ENCODE assay signal across 13 cellular contexts in the genomic region with DNA sequence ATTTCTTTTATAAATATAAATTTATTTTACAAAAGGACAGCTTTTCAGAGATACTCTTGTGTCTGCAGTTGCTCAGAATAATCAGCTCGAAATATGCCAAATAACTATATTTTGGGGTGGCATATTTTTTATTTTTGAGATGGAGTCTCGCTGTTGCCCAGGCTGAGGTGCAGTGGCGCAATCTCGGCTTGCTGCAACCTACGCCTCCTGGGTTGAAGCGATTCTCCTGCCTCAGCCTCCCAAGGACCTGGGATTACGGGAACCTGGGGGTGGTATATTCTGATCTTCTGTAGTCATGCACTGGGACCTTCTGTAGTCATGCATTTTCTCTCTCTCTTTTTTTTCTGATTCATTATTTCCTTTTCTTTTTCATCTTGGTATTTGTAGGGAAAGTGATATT.
A peak's percentile ranks its signal among the peaks of the same experiment; 100 is the strongest.
DNase-seq lines count a peak whose midpoint lies in the region; ATAC-seq and TF ChIP-seq lines count a peak whose summit lies in the region.
"Had no signal": no experiment of that assay in that cellular context is flagged by ENCODE, and none has a peak within 500 bp of the region (broad histone marks: within the 10 kb centered on the region; RNA-seq: fewer than 3 reads in every experiment).

No MANE protein-coding gene starts in this region.

- peak; percentile 44 to 48 for DNase-seq in activated CD4-positive, alpha-beta T cell treated with anti-CD3 and anti-CD28 coated beads for 4 hours
- DNase-seq in activated CD4-positive, alpha-beta T cell treated with anti-CD3 and anti-CD28 coated beads, Interleukin-2, amount 50 U/mL, for 1 hour = no peak
- DNase-seq in activated T-helper 1 cell treated with anti-CD3 and anti-CD28 coated beads, Interleukin-12 subunit alpha, Interleukin-12 subunit beta, Interleukin-2, Interleukin-4 antibody, amounts not matched to agents 30 ng/mL and 10 ng/mL and 1 ng/mL, durations not matched to agents 14 hours and 24 hours and 36 hours (ENCODE audit: low spot score) = no peak
- no peak for DNase-seq in naive B cell
- no peak for DNase-seq in dedifferentiated amniotic fluid mesenchymal stem cell (ENCODE audit: extremely low spot score)
- no peak for DNase-seq in progenitor cell of endocrine pancreas (ENCODE audit: low spot score, unreplicated experiment)
- DNase-seq in testis = no peak
- DNase-seq: activated gamma-delta T cell, midbrain, NCI-H1436 treated with DMSO at 0.1 percent for 48 hours had no signal

- H3K36me3 Mint-ChIP-seq in activated T-helper 1 cell treated with anti-CD3 and anti-CD28 coated beads, Interleukin-12 subunit alpha, Interleukin-12 subunit beta, Interleukin-2, Interleukin-4 antibody, amounts not matched to agents 30 ng/mL and 10 ng/mL and 1 ng/mL, durations not matched to agents 14 hours and 24 hours and 36 hours (ENCODE audit: low read depth) = peaks cover 40% of the 10 kb centered on the region
- H3K36me3 Mint-ChIP-seq in naive B cell (peaks cover 3% of the 10 kb centered on the region in 2 donors), progenitor cell of endocrine pancreas (ENCODE audit: insufficient read depth) (no peaks in the 10 kb centered on the region)

- peak overlapping the region; percentile 93 for H3K4me3 Mint-ChIP-seq in activated T-helper 1 cell treated with anti-CD3 and anti-CD28 coated beads, Interleukin-12 subunit alpha, Interleukin-12 subunit beta, Interleukin-2, Interleukin-4 antibody, amounts not matched to agents 30 ng/mL and 10 ng/mL and 1 ng/mL, durations not matched to agents 14 hours and 24 hours and 36 hours
- peak overlapping the region; percentile 86 to 97 (median 94) for H3K4me3 Mint-ChIP-seq in naive B cell
- H3K4me3 Mint-ChIP-seq in progenitor cell of endocrine pancreas (ENCODE audit: low read depth) = no peak overlapping the region

- TF ChIP-seq CTCF in progenitor cell of endocrine pancreas (IDR thresholded peaks at IDR 0.05; ENCODE audit: unreplicated experiment) = no peak
- no peak for TF ChIP-seq CTCF in testis (IDR thresholded peaks at IDR 0.05)

- no peak for ATAC-seq in naive B cell (ENCODE audit: low read depth in 2 of 2)

- no peak overlapping the region for H3K4me3 ChIP-seq in thymus (ENCODE audit: low read length)
- H3K4me3 ChIP-seq in testis = no peak overlapping the region
- H3K4me3 ChIP-seq: prostate gland, suprapubic skin had no signal

- H3K27ac Mint-ChIP-seq in activated T-helper 1 cell treated with anti-CD3 and anti-CD28 coated beads, Interleukin-12 subunit alpha, Interleukin-12 subunit beta, Interleukin-2, Interleukin-4 antibody, amounts not matched to agents 30 ng/mL and 10 ng/mL and 1 ng/mL, durations not matched to agents 14 hours and 24 hours and 36 hours = peak overlapping the region; percentile 96
- H3K27ac Mint-ChIP-seq in naive B cell (peak overlapping the region; percentile 73 to 99 (median 95)), progenitor cell of endocrine pancreas (no peak overlapping the region)

- peaks cover 68% of the 10 kb centered on the region for H3K4me1 Mint-ChIP-seq in activated T-helper 1 cell treated with anti-CD3 and anti-CD28 coated beads, Interleukin-12 subunit alpha, Interleukin-12 subunit beta, Interleukin-2, Interleukin-4 antibody, amounts not matched to agents 30 ng/mL and 10 ng/mL and 1 ng/mL, durations not matched to agents 14 hours and 24 hours and 36 hours (ENCODE audit: low read depth)
- H3K4me1 Mint-ChIP-seq in naive B cell (peaks cover 50 to 83% (median 60%) of the 10 kb centered on the region in 3 donors), progenitor cell of endocrine pancreas (ENCODE audit: low read depth) (no peaks in the 10 kb centered on the region)

- H3K9me3 Mint-ChIP-seq in activated T-helper 1 cell treated with anti-CD3 and anti-CD28 coated beads, Interleukin-12 subunit alpha, Interleukin-12 subunit beta, Interleukin-2, Interleukin-4 antibody, amounts not matched to agents 30 ng/mL and 10 ng/mL and 1 ng/mL, durations not matched to agents 14 hours and 24 hours and 36 hours = no peaks in the 10 kb centered on the region
- H3K9me3 Mint-ChIP-seq in naive B cell (no peaks in the 10 kb centered on the region), progenitor cell of endocrine pancreas (ENCODE audit: low read depth) (no peaks in the 10 kb centered on the region)

- H3K4me1 ChIP-seq in thymus (ENCODE audit: control insufficient read depth, insufficient read depth, low read length) (peaks cover 5% of the 10 kb centered on the region), testis (no peaks in the 10 kb centered on the region)
- H3K4me1 ChIP-seq: prostate gland, suprapubic skin had no signal

- WGBS in thymus = 97% methylated on average over 7 of the region's 7 CpGs
- WGBS in testis, 2 donors = 89 to 94% methylated on average over 7 of the region's 7 CpGs

- no peaks in the 10 kb centered on the region for H3K36me3 ChIP-seq in thymus (ENCODE audit: control insufficient read depth, insufficient read depth)
- H3K36me3 ChIP-seq in testis (ENCODE audit: low read depth, missing control alignments) = no peaks in the 10 kb centered on the region
- H3K36me3 ChIP-seq: prostate gland, suprapubic skin had no signal

- TF ChIP-seq POLR2A in testis (IDR thresholded peaks at IDR 0.05) = no peak

- no peaks in the 10 kb centered on the region for H3K27me3 ChIP-seq in thymus (ENCODE audit: control insufficient read depth, insufficient read depth)
- H3K27me3 ChIP-seq in testis = no peaks in the 10 kb centered on the region
- H3K27me3 ChIP-seq: suprapubic skin had no signal

- H3K27ac ChIP-seq in thymus (ENCODE audit: low read depth) (peak overlapping the region; percentile 10), testis (no peak overlapping the region)
- H3K27ac ChIP-seq: prostate gland, suprapubic skin had no signal

- H3K9me3 ChIP-seq in thymus (ENCODE audit: control insufficient read depth) = no peaks in the 10 kb centered on the region
- H3K9me3 ChIP-seq in testis = no peaks in the 10 kb centered on the region
- H3K9me3 ChIP-seq: prostate gland, suprapubic skin had no signal

- intact Hi-C loops in activated T-helper 1 cell treated with anti-CD3 and anti-CD28 coated beads, Interleukin-12 subunit alpha, Interleukin-12 subunit beta, Interleukin-2, Interleukin-4 antibody, amounts not matched to agents 30 ng/mL and 10 ng/mL and 1 ng/mL, durations not matched to agents 14 hours and 24 hours and 36 hours (cut with micrococcal nuclease) = loop anchor here (1.0 to 5.0 kb wide), 9 partner anchors 142 to 1487 kb away; a partner anchor contains a TSS
- intact Hi-C loops in testis (cut with DNase I; ENCODE audit: low total_unique reads) = no loop called here

- H3K27me3 Mint-ChIP-seq in activated T-helper 1 cell treated with anti-CD3 and anti-CD28 coated beads, Interleukin-12 subunit alpha, Interleukin-12 subunit beta, Interleukin-2, Interleukin-4 antibody, amounts not matched to agents 30 ng/mL and 10 ng/mL and 1 ng/mL, durations not matched to agents 14 hours and 24 hours and 36 hours (ENCODE audit: insufficient read depth) = no peaks in the 10 kb centered on the region
- H3K27me3 Mint-ChIP-seq in naive B cell = no peaks in the 10 kb centered on the region
- no peaks in the 10 kb centered on the region for H3K27me3 Mint-ChIP-seq in progenitor cell of endocrine pancreas

Comparison
In these comparisons a context has a peak if more than half of its experiments do, and no peak if none do; other contexts are left out.
1. DNase-seq: peak in activated CD4-positive, alpha-beta T cell treated with anti-CD3 and anti-CD28 coated beads for 4 hours (2 of 2); none in activated CD4-positive, alpha-beta T cell treated with anti-CD3 and anti-CD28 coated beads, Interleukin-2, amount 50 U/mL, for 1 hour (single experiment), activated T-helper 1 cell treated with anti-CD3 and anti-CD28 coated beads, Interleukin-12 subunit alpha, Interleukin-12 subunit beta, Interleukin-2, Interleukin-4 antibody, amounts not matched to agents 30 ng/mL and 10 ng/mL and 1 ng/mL, durations not matched to agents 14 hours and 24 hours and 36 hours (single experiment), naive B cell (single experiment), dedifferentiated amniotic fluid mesenchymal stem cell (single experiment), progenitor cell of endocrine pancreas (single experiment) and testis (single experiment).